34 cellular contexts compared by ENCODE assay signal in the genomic region with DNA sequence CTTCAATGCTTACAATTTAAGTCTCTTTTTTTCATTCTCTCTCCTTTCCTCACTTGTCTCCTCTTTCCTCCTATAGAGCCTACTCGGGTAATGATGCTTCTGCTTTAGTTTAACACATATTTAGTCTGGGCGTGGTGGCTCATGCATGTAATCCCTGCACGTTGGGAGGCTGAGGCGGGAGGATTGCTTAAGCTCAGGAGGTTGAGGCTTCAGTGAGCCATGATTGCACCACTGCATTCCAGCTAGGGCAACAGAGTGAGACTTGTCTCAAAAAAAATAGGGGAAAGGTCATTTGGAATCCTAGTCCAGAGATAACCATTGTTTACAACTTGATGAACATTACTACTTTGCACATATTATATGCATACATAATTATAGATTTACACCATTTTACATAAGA. TPM values are rescaled to one million over a fixed set of nuclear protein-coding genes. Genes with fewer than 3 reads are reported as not detected.
"Had no signal": no experiment of that assay in that cellular context is flagged by ENCODE, and none has a peak within 500 bp of the region (broad histone marks: within the 10 kb centered on the region; RNA-seq: fewer than 3 reads in every experiment).

No MANE protein-coding gene starts in this region.

- H3K36me3 ChIP-seq: neural progenitor cell, ovary, spleen, suprapubic skin, tibial artery, transverse colon, upper lobe of left lung, vagina had no signal

- H3K9me3 ChIP-seq: ovary, psoas muscle, spleen, suprapubic skin, testis, tibial artery, transverse colon, upper lobe of left lung, vagina had no signal

- FAIRE-seq: urothelium cell line had no signal

- H2AFZ ChIP-seq: neural progenitor cell, parathyroid adenoma had no signal

- H3K4me1 ChIP-seq: neural progenitor cell, parathyroid adenoma, psoas muscle, spleen, suprapubic skin, testis, tibial artery, transverse colon, upper lobe of left lung, vagina had no signal

- H3K9ac ChIP-seq: neural progenitor cell, parathyroid adenoma had no signal

- H3K27me3 ChIP-seq: neural progenitor cell, ovary, suprapubic skin, testis, transverse colon, upper lobe of left lung, vagina had no signal

- ATAC-seq: natural killer cell; psoas muscle; right cardiac atrium; sciatic nerve; stimulated activated memory B cell treated with anti-CD40 and anti-IgM and Interleukin-4, amounts not matched to agents 10 μg/mL and 1 μg/mL and 100 μg/mL, for 72 hours; stimulated activated naive CD8-positive, alpha-beta T cell treated with anti-CD3 and anti-CD28 coated beads, Interleukin-15, amount 100 ng/mL, for 72 hours; stimulated activated naive CD8-positive, alpha-beta T cell treated with anti-CD3 and anti-CD28 coated beads, Interleukin-15, Interleukin-2, amounts not matched to agents 100 U/mL and 50 U/mL, for 24 hours had no signal

- H3K4me3 ChIP-seq: neural progenitor cell, ovary, psoas muscle, skin epidermis, smooth muscle cell, spleen, suprapubic skin, testis, tibial artery, transverse colon, upper lobe of left lung, vagina had no signal

- DNase-seq: natural killer cell; occipital lobe; ovary; posterior cingulate gyrus; psoas muscle; right cardiac atrium; spleen; stimulated activated CD4-positive, alpha-beta T cell treated with anti-CD3 and anti-CD28 coated beads, Interleukin-12 subunit alpha, Interleukin-12 subunit beta, amount 100 ng/mL, for 4 hours; stimulated activated CD4-positive, alpha-beta T cell treated with anti-CD3 and anti-CD28 coated beads, Interleukin-1b, Interleukin-23, amount 100 ng/mL, for 48 hours; stimulated activated CD4-positive, alpha-beta T cell treated with anti-CD3 and anti-CD28 coated beads, Interleukin-4, amount 100 ng/mL, for 1 hour; stimulated activated CD4-positive, alpha-beta T cell treated with anti-CD3 and anti-CD28 coated beads, Interleukin-4, amount 100 ng/mL, for 4 hours; stimulated activated CD8-positive, alpha-beta memory T cell treated with anti-CD3 and anti-CD28 coated beads, Interleukin-4, amount 100 ng/mL, for 48 hours; stimulated activated naive CD4-positive, alpha-beta T cell; stimulated activated naive CD8-positive, alpha-beta T cell treated with anti-CD3 and anti-CD28 coated beads, Interleukin-15, amount 100 ng/mL, for 72 hours; stimulated activated naive CD8-positive, alpha-beta T cell treated with anti-CD3 and anti-CD28 coated beads, Interleukin-15, Interleukin-2, amounts not matched to agents 100 U/mL and 50 U/mL, for 24 hours; substantia nigra; testis; tibial artery; transverse colon; upper lobe of left lung had no signal

- H3K27ac ChIP-seq: neural progenitor cell, ovary, parathyroid adenoma, psoas muscle, skin epidermis, spleen, suprapubic skin, testis, tibial artery, transverse colon, upper lobe of left lung, vagina had no signal

- H3K4me2 ChIP-seq: neural progenitor cell, smooth muscle cell had no signal

- H3K79me2 ChIP-seq: parathyroid adenoma had no signal

RNA-seq across cellular contexts. Expression of gene CCT8L2, which starts 1.4 kb away (rescaled TPM):
- total RNA-seq: natural killer cell, occipital lobe, osteoblast, ovary, progenitor cell of endocrine pancreas, psoas muscle, renal cortical epithelial cell, right cardiac atrium, sciatic nerve, smooth muscle cell, spleen, suprapubic skin, transverse colon, upper lobe of left lung, ureter, vagina had no signal
- polyA plus RNA-seq: neural cell, ovary, right cardiac atrium, smooth muscle cell, spleen had no signal
